ENCODE assay signal across 19 cellular contexts in genomic region chrX:69603566-69604194, GRCh38. TPM values are rescaled to one million over a fixed set of nuclear protein-coding genes. Genes with fewer than 3 reads are reported as not detected.
DNase-seq lines count a peak whose midpoint lies in the region; ATAC-seq and TF ChIP-seq lines count a peak whose summit lies in the region.
"Had no signal": no experiment of that assay in that cellular context is flagged by ENCODE, and none has a peak within 500 bp of the region (broad histone marks: within the 10 kb centered on the region; RNA-seq: fewer than 3 reads in every experiment).

No MANE protein-coding gene starts in this region.

- H3K27me3 Mint-ChIP-seq in endodermal cell (ENCODE audit: insufficient read depth) (no peaks in the 10 kb centered on the region), mesothelial cell of epicardium (ENCODE audit: low read depth) (no peaks in the 10 kb centered on the region)
- H3K27me3 Mint-ChIP-seq: activated T-helper 17 cell treated with anti-CD3 and anti-CD28 coated beads, Interleukin-2, amount 50 U/mL, for 72 hours had no signal

- no peaks in the 10 kb centered on the region for H3K9me3 ChIP-seq in endodermal cell (ENCODE audit: control insufficient read depth, low read length)
- H3K9me3 ChIP-seq in breast epithelium, result no peaks in the 10 kb centered on the region

- H3K9ac ChIP-seq in endodermal cell (ENCODE audit: extremely low read depth, low read length, poor library complexity, severe bottlenecking), result no peak overlapping the region

- H3K4me3 Mint-ChIP-seq in endodermal cell (no peak overlapping the region), mesothelial cell of epicardium (no peak overlapping the region)
- H3K4me3 Mint-ChIP-seq: activated T-helper 17 cell treated with anti-CD3 and anti-CD28 coated beads, Interleukin-2, amount 50 U/mL, for 72 hours; CD8-positive, alpha-beta T cell; T-helper 2 cell treated with Interferon-gamma antibody and Interleukin-4, amounts not matched to agents 5 μg/mL and 100 μg/mL, for 36 hours had no signal

- H3K36me3 Mint-ChIP-seq in endodermal cell (ENCODE audit: low read depth) (no peaks in the 10 kb centered on the region), mesothelial cell of epicardium (no peaks in the 10 kb centered on the region)
- H3K36me3 Mint-ChIP-seq: CD8-positive, alpha-beta T cell had no signal

- H3K27ac Mint-ChIP-seq in endodermal cell (no peak overlapping the region), mesothelial cell of epicardium (peak overlapping the region; percentile 17)
- H3K27ac Mint-ChIP-seq: activated T-helper 17 cell treated with anti-CD3 and anti-CD28 coated beads, Interleukin-2, amount 50 U/mL, for 72 hours; CD8-positive, alpha-beta T cell; T-helper 2 cell treated with Interferon-gamma antibody and Interleukin-4, amounts not matched to agents 5 μg/mL and 100 μg/mL, for 36 hours had no signal

- intact Hi-C loops in breast epithelium (cut with DNase I; ENCODE audit: low total_unique reads), result no loop called here

- peaks cover 5% of the 10 kb centered on the region for H3K4me1 Mint-ChIP-seq in endodermal cell
- H3K4me1 Mint-ChIP-seq in mesothelial cell of epicardium, result peaks cover 15% of the 10 kb centered on the region
- H3K4me1 Mint-ChIP-seq: activated T-helper 17 cell treated with anti-CD3 and anti-CD28 coated beads, Interleukin-2, amount 50 U/mL, for 72 hours had no signal

- H3K4me3 ChIP-seq in endodermal cell (ENCODE audit: low read length) (no peak overlapping the region), breast epithelium (no peak overlapping the region)

- H3K27ac ChIP-seq in endodermal cell (ENCODE audit: low read depth, low read length), result no peak overlapping the region
- H3K27ac ChIP-seq in breast epithelium, result no peak overlapping the region

- no peak for TF ChIP-seq CTCF in endodermal cell (conservative IDR thresholded peaks at IDR 0.05)
- TF ChIP-seq CTCF in mesothelial cell of epicardium (IDR thresholded peaks at IDR 0.05; ENCODE audit: unreplicated experiment), result no peak
- TF ChIP-seq CTCF in breast epithelium (IDR thresholded peaks at IDR 0.05), result no peak

- WGBS in endodermal cell (ENCODE audit: insufficient coverage in 1 of 2, insufficient read length in 1 of 2), 2 experiments, result 86 to 100% methylated on average over 1 to 3 of the region's 3 CpGs

- TF ChIP-seq POLR2A in breast epithelium (IDR thresholded peaks at IDR 0.05), result no peak

- ATAC-seq in GM21423 (IDR thresholded peaks at IDR 0.05; ENCODE audit: unreplicated experiment) (no peak), HG02588 (IDR thresholded peaks at IDR 0.05; ENCODE audit: unreplicated experiment) (no peak)
- ATAC-seq: activated T-helper 17 cell treated with anti-CD3 and anti-CD28 coated beads, Interleukin-2, amount 50 U/mL, for 72 hours; CD8-positive, alpha-beta T cell; left colon had no signal

- H3K4me1 ChIP-seq in endodermal cell (ENCODE audit: control insufficient read depth, insufficient read depth, low read length) (peaks cover 4% of the 10 kb centered on the region), breast epithelium (no peaks in the 10 kb centered on the region)

- H3K36me3 ChIP-seq in endodermal cell (ENCODE audit: control insufficient read depth, insufficient read depth, low read length) (no peaks in the 10 kb centered on the region), breast epithelium (no peaks in the 10 kb centered on the region)

- H3K27me3 ChIP-seq in endodermal cell (ENCODE audit: control insufficient read depth, insufficient read depth, low read length, poor library complexity, severe bottlenecking) (no peaks in the 10 kb centered on the region), breast epithelium (peaks cover 0 to 54% of the 10 kb centered on the region in 2 donors)

- DNase-seq in DMS 273 treated with DMSO at 0.1 percent for 48 hours (lab: John Stamatoyannopoulos, UW) (peak; percentile 63), NCI-H524 treated with DMSO at 0.1 percent for 48 hours (lab: John Stamatoyannopoulos, UW) (peak; percentile 82), endodermal cell (peak; percentile 47), mesothelial cell of epicardium (ENCODE audit: low spot score in 2 of 2, unreplicated experiment in 2 of 2) (no peak), kidney glomerular epithelial cell (lab: John Stamatoyannopoulos, UW) (no peak), breast epithelium (ENCODE audit: low spot score in 2 of 2) (no peak)
- DNase-seq: caudate nucleus; CD8-positive, alpha-beta T cell; DMS79 treated with DMSO at 0.1 percent for 48 hours; effector CD8-positive, alpha-beta T cell; left colon; MV-4-11; NCI-H2029 treated with DMSO at 0.1 percent for 48 hours; NCI-H748 treated with DMSO at 0.1 percent for 48 hours; stimulated activated CD4-positive, alpha-beta T cell treated with anti-CD3 and anti-CD28 coated beads, Interleukin-4, amount 100 ng/mL, for 1 hour had no signal

- H3K9me3 Mint-ChIP-seq in endodermal cell (peaks cover 26% of the 10 kb centered on the region), mesothelial cell of epicardium (no peaks in the 10 kb centered on the region)
- H3K9me3 Mint-ChIP-seq: activated T-helper 17 cell treated with anti-CD3 and anti-CD28 coated beads, Interleukin-2, amount 50 U/mL, for 72 hours; CD8-positive, alpha-beta T cell; T-helper 2 cell treated with Interferon-gamma antibody and Interleukin-4, amounts not matched to agents 5 μg/mL and 100 μg/mL, for 36 hours had no signal

RNA-seq across cellular contexts. Expression of gene EDA, which starts 12.2 kb away (rescaled TPM):
- total RNA-seq in endodermal cell, result 10 to 100 TPM; 59.0 to 70.6 TPM
- 12.3 TPM for polyA plus RNA-seq in endodermal cell (2013, experiment 1 of 2)
- polyA plus RNA-seq in endodermal cell (2013, experiment 2 of 2), result 15.9 TPM
- total RNA-seq in mesothelial cell of epicardium, result 8.4 to 9.2 TPM (median 8.9 TPM) in 3 replicates
- total RNA-seq in breast epithelium, result 1 to 10 TPM; 3.6 to 6.7 (median 5.0) TPM

Comparison
In these comparisons a context has a peak if more than half of its experiments do, and no peak if none do; other contexts are left out.
1. DNase-seq: peak in DMS 273 treated with DMSO at 0.1 percent for 48 hours (single experiment), NCI-H524 treated with DMSO at 0.1 percent for 48 hours (single experiment) and endodermal cell (single experiment); none in mesothelial cell of epicardium (0 of 2), kidney glomerular epithelial cell (single experiment) and breast epithelium (0 of 2).